In genomic region chr1:8595919-8596318, GRCh38 we compare ENCODE assay signal across 16 cellular contexts.
DNase-seq lines count a peak whose midpoint lies in the region; ATAC-seq and TF ChIP-seq lines count a peak whose summit lies in the region.
"Had no signal": no experiment of that assay in that cellular context is flagged by ENCODE, and none has a peak within 500 bp of the region (broad histone marks: within the 10 kb centered on the region; RNA-seq: fewer than 3 reads in every experiment).

No MANE protein-coding gene starts in this region.

- no peaks in the 10 kb centered on the region for H3K9me3 Mint-ChIP-seq in GM23338
- peaks cover 4% of the 10 kb centered on the region for H3K9me3 Mint-ChIP-seq in activated naive CD4-positive, alpha-beta T cell treated with anti-CD3 and anti-CD28 coated beads for 36 hours
- H3K9me3 Mint-ChIP-seq: CD4-positive, alpha-beta T cell had no signal

- no peak overlapping the region for H3K4me3 Mint-ChIP-seq in GM23338
- no peak overlapping the region for H3K4me3 Mint-ChIP-seq in activated naive CD4-positive, alpha-beta T cell treated with anti-CD3 and anti-CD28 coated beads for 36 hours
- H3K4me3 Mint-ChIP-seq: CD4-positive, alpha-beta T cell had no signal

- H3K4me1 ChIP-seq in GM23338 (ENCODE audit: insufficient read depth) = peaks cover 47% of the 10 kb centered on the region
- H3K4me1 ChIP-seq: colonic mucosa had no signal

- H3K4me2 ChIP-seq in GM23338 = no peak overlapping the region

- CTCF ChIA-PET in activated naive CD4-positive, alpha-beta T cell treated with anti-CD3 and anti-CD28 coated beads for 36 hours (lab: Charles Lee) = interaction anchor here (0.6 to 1.3 kb wide), 3 partner anchors 25 to 131 kb away, joined by 3 to 4 read pairs (median 3); no protein-coding TSS in a partner anchor

- ATAC-seq in GM18517 (IDR thresholded peaks at IDR 0.05; ENCODE audit: unreplicated experiment) (peak; percentile 61), GM23338 (no peak)
- ATAC-seq: left colon had no signal

- peaks cover 2% of the 10 kb centered on the region for H3K27me3 Mint-ChIP-seq in GM23338 (ENCODE audit: insufficient read depth, low read depth, poor library complexity)
- no peaks in the 10 kb centered on the region for H3K27me3 Mint-ChIP-seq in activated naive CD4-positive, alpha-beta T cell treated with anti-CD3 and anti-CD28 coated beads for 36 hours (ENCODE audit: low read depth)
- H3K27me3 Mint-ChIP-seq: CD4-positive, alpha-beta T cell had no signal

- peaks cover 41% of the 10 kb centered on the region for H4K20me1 ChIP-seq in GM23338 (replicated peaks; ENCODE audit: insufficient read depth)

- H3K79me2 ChIP-seq in GM23338 (replicated peaks; ENCODE audit: insufficient read depth) = peaks cover 100% of the 10 kb centered on the region

- H3K27me3 ChIP-seq in GM23338 (ENCODE audit: insufficient read depth) = no peaks in the 10 kb centered on the region
- H3K27me3 ChIP-seq: colonic mucosa had no signal

- H3K36me3 ChIP-seq in GM23338 (ENCODE audit: insufficient read depth) = no peaks in the 10 kb centered on the region
- H3K36me3 ChIP-seq: colonic mucosa had no signal

- H2AFZ ChIP-seq in GM23338 = no peak overlapping the region

- intact Hi-C loops in activated naive CD4-positive, alpha-beta T cell treated with anti-CD3 and anti-CD28 coated beads for 36 hours (cut with micrococcal nuclease) = no loop called here

- no peak overlapping the region for H3K4me3 ChIP-seq in GM23338
- H3K4me3 ChIP-seq: colonic mucosa had no signal

- peaks cover 54% of the 10 kb centered on the region for H3K4me1 Mint-ChIP-seq in GM23338
- H3K4me1 Mint-ChIP-seq in activated naive CD4-positive, alpha-beta T cell treated with anti-CD3 and anti-CD28 coated beads for 36 hours (ENCODE audit: low read depth) = peaks cover 27% of the 10 kb centered on the region

- H3K36me3 Mint-ChIP-seq in GM23338 (ENCODE audit: low read depth) = peaks cover 14% of the 10 kb centered on the region
- H3K36me3 Mint-ChIP-seq in activated naive CD4-positive, alpha-beta T cell treated with anti-CD3 and anti-CD28 coated beads for 36 hours (ENCODE audit: low read depth) = peaks cover 9% of the 10 kb centered on the region

- no peak for DNase-seq in GM23338 (ENCODE audit: low spot score)
- peak; percentile 27 for DNase-seq in renal cortical epithelial cell (ENCODE audit: low read depth)
- DNase-seq in DMS153 (lab: John Stamatoyannopoulos, UW) = no peak
- no peak for DNase-seq in activated naive CD4-positive, alpha-beta T cell treated with anti-CD3 and anti-CD28 coated beads for 36 hours
- DNase-seq in RKO (ENCODE audit: low spot score) = no peak
- DNase-seq: activated T-cell treated with anti-CD3 and anti-CD28 coated beads for 4 hours; CD4-positive, alpha-beta T cell; colonic mucosa; left colon; NCI-H1417; OCI-M1; retina; stimulated activated CD4-positive, alpha-beta T cell treated with anti-CD3 and anti-CD28 coated beads, Interleukin-2, amount 100 ng/mL, for 24 hours had no signal

- no peaks in the 10 kb centered on the region for H3F3A ChIP-seq in GM23338 (replicated peaks; ENCODE audit: low read depth)

- H3K27ac ChIP-seq in GM23338 (ENCODE audit: low read depth) (peak overlapping the region; percentile 15; the same call in 1 of the 2 replicates), VCaP (peak overlapping the region; percentile 80)
- H3K27ac ChIP-seq: colonic mucosa, epithelial cell of prostate had no signal

- H3K9me2 ChIP-seq in GM23338 (ENCODE audit: insufficient read depth) = no peaks in the 10 kb centered on the region

- TF ChIP-seq CTCF in GM23338 (conservative IDR thresholded peaks at IDR 0.05; ENCODE audit: low read depth in 2 of 2) (no peak), VCaP (conservative IDR thresholded peaks at IDR 0.05) (no peak)

- H3K27ac Mint-ChIP-seq in GM23338 = no peak overlapping the region
- no peak overlapping the region for H3K27ac Mint-ChIP-seq in activated naive CD4-positive, alpha-beta T cell treated with anti-CD3 and anti-CD28 coated beads for 36 hours
- H3K27ac Mint-ChIP-seq: CD4-positive, alpha-beta T cell had no signal

TF ChIP-seq in GM23338, 12 proteins besides CTCF, POLR2A, EP300 and RAD21 (continues in another document):
- TF ChIP-seq NANOG (IDR thresholded peaks at IDR 0.05; ENCODE audit: borderline replicate concordance) (no peak), JUNB (IDR thresholded peaks at IDR 0.05; ENCODE audit: unreplicated experiment) (no peak), EZH2 (IDR thresholded peaks at IDR 0.05; ENCODE audit: low read depth, unreplicated experiment) (no peak), ZNF114 (CRISPR knock-in tag; IDR thresholded peaks at IDR 0.05) (no peak)
- TF ChIP-seq, protein P1, sequence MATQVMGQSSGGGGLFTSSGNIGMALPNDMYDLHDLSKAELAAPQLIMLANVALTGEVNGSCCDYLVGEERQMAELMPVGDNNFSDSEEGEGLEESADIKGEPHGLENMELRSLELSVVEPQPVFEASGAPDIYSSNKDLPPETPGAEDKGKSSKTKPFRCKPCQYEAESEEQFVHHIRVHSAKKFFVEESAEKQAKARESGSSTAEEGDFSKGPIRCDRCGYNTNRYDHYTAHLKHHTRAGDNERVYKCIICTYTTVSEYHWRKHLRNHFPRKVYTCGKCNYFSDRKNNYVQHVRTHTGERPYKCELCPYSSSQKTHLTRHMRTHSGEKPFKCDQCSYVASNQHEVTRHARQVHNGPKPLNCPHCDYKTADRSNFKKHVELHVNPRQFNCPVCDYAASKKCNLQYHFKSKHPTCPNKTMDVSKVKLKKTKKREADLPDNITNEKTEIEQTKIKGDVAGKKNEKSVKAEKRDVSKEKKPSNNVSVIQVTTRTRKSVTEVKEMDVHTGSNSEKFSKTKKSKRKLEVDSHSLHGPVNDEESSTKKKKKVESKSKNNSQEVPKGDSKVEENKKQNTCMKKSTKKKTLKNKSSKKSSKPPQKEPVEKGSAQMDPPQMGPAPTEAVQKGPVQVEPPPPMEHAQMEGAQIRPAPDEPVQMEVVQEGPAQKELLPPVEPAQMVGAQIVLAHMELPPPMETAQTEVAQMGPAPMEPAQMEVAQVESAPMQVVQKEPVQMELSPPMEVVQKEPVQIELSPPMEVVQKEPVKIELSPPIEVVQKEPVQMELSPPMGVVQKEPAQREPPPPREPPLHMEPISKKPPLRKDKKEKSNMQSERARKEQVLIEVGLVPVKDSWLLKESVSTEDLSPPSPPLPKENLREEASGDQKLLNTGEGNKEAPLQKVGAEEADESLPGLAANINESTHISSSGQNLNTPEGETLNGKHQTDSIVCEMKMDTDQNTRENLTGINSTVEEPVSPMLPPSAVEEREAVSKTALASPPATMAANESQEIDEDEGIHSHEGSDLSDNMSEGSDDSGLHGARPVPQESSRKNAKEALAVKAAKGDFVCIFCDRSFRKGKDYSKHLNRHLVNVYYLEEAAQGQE (IDR thresholded peaks at IDR 0.05; ENCODE audit: unreplicated experiment) = no peak
- TF ChIP-seq, protein P2, sequence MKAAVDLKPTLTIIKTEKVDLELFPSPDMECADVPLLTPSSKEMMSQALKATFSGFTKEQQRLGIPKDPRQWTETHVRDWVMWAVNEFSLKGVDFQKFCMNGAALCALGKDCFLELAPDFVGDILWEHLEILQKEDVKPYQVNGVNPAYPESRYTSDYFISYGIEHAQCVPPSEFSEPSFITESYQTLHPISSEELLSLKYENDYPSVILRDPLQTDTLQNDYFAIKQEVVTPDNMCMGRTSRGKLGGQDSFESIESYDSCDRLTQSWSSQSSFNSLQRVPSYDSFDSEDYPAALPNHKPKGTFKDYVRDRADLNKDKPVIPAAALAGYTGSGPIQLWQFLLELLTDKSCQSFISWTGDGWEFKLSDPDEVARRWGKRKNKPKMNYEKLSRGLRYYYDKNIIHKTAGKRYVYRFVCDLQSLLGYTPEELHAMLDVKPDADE (IDR thresholded peaks at IDR 0.05) = no peak
